10 cellular contexts compared by ENCODE assay signal in genomic region chr5:59358497-59358896, GRCh38.
DNase-seq lines count a peak whose midpoint lies in the region; ATAC-seq and TF ChIP-seq lines count a peak whose summit lies in the region.
"Had no signal": no experiment of that assay in that cellular context is flagged by ENCODE, and none has a peak within 500 bp of the region (broad histone marks: within the 10 kb centered on the region; RNA-seq: fewer than 3 reads in every experiment).

No MANE protein-coding gene starts in this region.

- ATAC-seq in WTC11, result peak; percentile 63
- ATAC-seq in right cardiac atrium, result peak; percentile 86 to 87
- peak; percentile 86 for ATAC-seq in omental fat pad (ENCODE audit: low FRiP score)
- no peak for ATAC-seq in naive thymus-derived CD8-positive, alpha-beta T cell

- H3K9me3 ChIP-seq in right cardiac atrium (ENCODE audit: control insufficient read depth, low read length), result no peaks in the 10 kb centered on the region
- no peaks in the 10 kb centered on the region for H3K9me3 ChIP-seq in GM23248 (ENCODE audit: low read depth)

- intact Hi-C loops in right cardiac atrium (cut with DNase I), result loop anchor here in 1 of 4 donors (10.0 kb wide), 1 partner anchor 74 kb away; no protein-coding TSS in a partner anchor

- no peaks in the 10 kb centered on the region for H3K9me3 Mint-ChIP-seq in WTC11
- H3K9me3 Mint-ChIP-seq in naive thymus-derived CD8-positive, alpha-beta T cell, result no peaks in the 10 kb centered on the region

- H3K4me3 ChIP-seq in right cardiac atrium (ENCODE audit: low read length) (no peak overlapping the region), GM23248 (no peak overlapping the region)

- H3K27ac Mint-ChIP-seq in WTC11, result no peak overlapping the region
- peak overlapping the region in 1 of 10 donors; percentile 5 for H3K27ac Mint-ChIP-seq in naive thymus-derived CD8-positive, alpha-beta T cell
- H3K27ac Mint-ChIP-seq: B cell had no signal

- H3K36me3 Mint-ChIP-seq in WTC11, result no peaks in the 10 kb centered on the region
- H3K36me3 Mint-ChIP-seq in naive thymus-derived CD8-positive, alpha-beta T cell, result no peaks in the 10 kb centered on the region

- no peak overlapping the region for H3K4me3 Mint-ChIP-seq in WTC11
- H3K4me3 Mint-ChIP-seq in naive thymus-derived CD8-positive, alpha-beta T cell, result no peak overlapping the region
- H3K4me3 Mint-ChIP-seq: B cell had no signal

- H3K9ac ChIP-seq in GM23248, result no peak overlapping the region

- no peaks in the 10 kb centered on the region for H3K79me2 ChIP-seq in GM23248 (ENCODE audit: insufficient read depth)

- H3K27me3 Mint-ChIP-seq in WTC11 (ENCODE audit: low read depth), result no peaks in the 10 kb centered on the region
- peaks cover under 1 to 9% (median 4%) of the 10 kb centered on the region in 5 donors for H3K27me3 Mint-ChIP-seq in naive thymus-derived CD8-positive, alpha-beta T cell
- H3K27me3 Mint-ChIP-seq: B cell had no signal

- H3K4me1 Mint-ChIP-seq in WTC11, result peaks cover 43% of the 10 kb centered on the region
- peaks cover 0 to 7% (median 0%) of the 10 kb centered on the region in 4 donors for H3K4me1 Mint-ChIP-seq in naive thymus-derived CD8-positive, alpha-beta T cell
- H3K4me1 Mint-ChIP-seq: B cell had no signal

- in situ Hi-C loops in GM23248 (cut with MboI), result no loop called here

- peak; percentile 21 for DNase-seq in H4 (ENCODE audit: low spot score)
- DNase-seq in WTC11 (ENCODE audit: low spot score), result peak; percentile 14
- DNase-seq in right cardiac atrium, result peak; percentile 34 to 62 (median 49)
- no peak for DNase-seq in omental fat pad (ENCODE audit: low spot score)
- DNase-seq in GM23248, result no peak
- DNase-seq in naive thymus-derived CD8-positive, alpha-beta T cell, result no peak
- DNase-seq in cerebellum (ENCODE audit: low spot score), result no peak
- no peak for DNase-seq in NK-92 treated with Interleukin-12 subunit alpha and Interleukin-12 subunit beta, amount 100 ng/mL, for 24 hours (lab: John Stamatoyannopoulos, UW)
- DNase-seq: activated T-cell treated with anti-CD3 and anti-CD28 coated beads, Interleukin-2, amount 50 U/mL, for 1 hour had no signal

- CTCF ChIA-PET in WTC11 (lab: Charles Lee), result interaction anchor here (0.8 to 3.8 kb wide), 6 partner anchors 9 to 351 kb away, joined by 3 to 36 read pairs (median 6); no protein-coding TSS in a partner anchor

- no peaks in the 10 kb centered on the region for H3K36me3 ChIP-seq in GM23248 (ENCODE audit: low read depth)

- peak overlapping the region; percentile 5 for H3K27ac ChIP-seq in right cardiac atrium (ENCODE audit: low read length)
- H3K27ac ChIP-seq in GM23248, result no peak overlapping the region

- H3K27me3 ChIP-seq in right cardiac atrium (ENCODE audit: control insufficient read depth, insufficient read depth) (no peaks in the 10 kb centered on the region), GM23248 (replicated peaks; ENCODE audit: insufficient read depth) (peaks cover 39% of the 10 kb centered on the region)

- no peak overlapping the region for H3K4me2 ChIP-seq in GM23248 (ENCODE audit: unreplicated experiment)

- no peaks in the 10 kb centered on the region for H3K9me2 ChIP-seq in GM23248 (ENCODE audit: insufficient read depth)

- H4K20me1 ChIP-seq in GM23248 (ENCODE audit: insufficient read depth), result no peaks in the 10 kb centered on the region

- H2AFZ ChIP-seq in GM23248, result no peak overlapping the region

- POLR2A ChIA-PET in WTC11 (lab: Charles Lee), result no interaction called here
- POLR2A ChIA-PET in naive thymus-derived CD8-positive, alpha-beta T cell (lab: Charles Lee), result no interaction called here

- WGBS in right cardiac atrium, result 39% methylated on average over 2 of the region's 2 CpGs
- 47 to 68% methylated on average over 2 of the region's 2 CpGs for WGBS in GM23248 (ENCODE audit: low coverage in 1 of 2, low lambda C conversion rate in 2 of 2, missing lambda C conversion rate in 2 of 2), 2 experiments

- no peaks in the 10 kb centered on the region for H3F3A ChIP-seq in GM23248 (ENCODE audit: insufficient read depth)

- no peak for TF ChIP-seq CTCF in WTC11 (IDR thresholded peaks at IDR 0.05)
- no peak for TF ChIP-seq CTCF in omental fat pad (IDR thresholded peaks at IDR 0.05)

- H3K4me1 ChIP-seq in right cardiac atrium (ENCODE audit: control insufficient read depth, insufficient read depth, low read length) (no peaks in the 10 kb centered on the region), GM23248 (ENCODE audit: insufficient read depth) (no peaks in the 10 kb centered on the region)

TF ChIP-seq in WTC11, 78 proteins besides CTCF, POLR2A, EP300 and RAD21:
- TF ChIP-seq TCF7 (CRISPR knock-in tag; IDR thresholded peaks at IDR 0.05; ENCODE audit: low read depth), result no peak
- TF ChIP-seq ERG (CRISPR knock-in tag; IDR thresholded peaks at IDR 0.05), result no peak
- no peak for TF ChIP-seq AR (CRISPR knock-in tag; IDR thresholded peaks at IDR 0.05)
- no peak for TF ChIP-seq NR2C2 (CRISPR knock-in tag; IDR thresholded peaks at IDR 0.05)
- TF ChIP-seq E2F4 (CRISPR knock-in tag; IDR thresholded peaks at IDR 0.05; ENCODE audit: borderline replicate concordance, low read depth), result no peak
- TF ChIP-seq ZNF138 (CRISPR knock-in tag; conservative IDR thresholded peaks at IDR 0.05), result no peak
- no peak for TF ChIP-seq ATF3 (CRISPR knock-in tag; conservative IDR thresholded peaks at IDR 0.05)
- TF ChIP-seq ZNF121 (CRISPR knock-in tag; IDR thresholded peaks at IDR 0.05), result no peak
- no peak for TF ChIP-seq ZNF317 (CRISPR knock-in tag; IDR thresholded peaks at IDR 0.05; ENCODE audit: borderline replicate concordance, low read depth)
- TF ChIP-seq RELA (CRISPR knock-in tag; IDR thresholded peaks at IDR 0.05; ENCODE audit: borderline replicate concordance), result no peak
- no peak for TF ChIP-seq CDX4 (CRISPR knock-in tag; IDR thresholded peaks at IDR 0.05; ENCODE audit: borderline replicate concordance)

Comparison
In these comparisons a context has a peak if more than half of its experiments do, and no peak if none do; other contexts are left out.
1. DNase-seq: peak in H4 (single experiment), WTC11 (single experiment) and right cardiac atrium (3 of 3); none in omental fat pad (single experiment), GM23248 (single experiment), naive thymus-derived CD8-positive, alpha-beta T cell (0 of 10), cerebellum (single experiment) and NK-92 treated with Interleukin-12 subunit alpha and Interleukin-12 subunit beta, amount 100 ng/mL, for 24 hours (single experiment).
2. ATAC-seq: peak in WTC11 (single experiment), right cardiac atrium (2 of 2) and omental fat pad (single experiment); none in naive thymus-derived CD8-positive, alpha-beta T cell (0 of 2).